ENCODE assay signal across 1 cellular context in the genomic region with DNA sequence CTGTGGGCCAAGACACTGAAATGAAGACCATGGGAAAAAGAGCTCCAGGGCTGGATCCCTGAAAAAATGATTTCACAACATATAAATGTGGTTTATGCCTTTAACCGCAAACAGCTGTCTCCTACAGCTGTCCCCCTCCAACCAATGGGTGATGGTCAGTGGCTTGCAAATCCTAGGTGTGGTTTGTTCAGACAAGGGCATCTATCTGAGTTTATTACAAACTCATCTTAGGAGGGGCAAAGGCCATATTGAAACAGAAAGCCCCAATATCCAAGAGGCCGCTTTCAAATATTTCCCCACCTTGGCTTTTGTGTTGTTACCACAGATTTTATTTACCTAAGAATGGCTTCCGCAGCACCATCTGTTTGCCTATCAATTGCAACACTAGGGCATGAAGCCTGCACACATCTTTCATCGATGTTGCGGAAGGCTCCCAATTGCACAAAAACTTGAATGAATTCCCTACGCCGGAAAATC.
A peak's percentile ranks its signal among the peaks of the same experiment; 100 is the strongest.
TF ChIP-seq lines count a peak whose summit lies in the region.

No MANE protein-coding gene starts in this region.

TF ChIP-seq in HepG2, 621 proteins besides CTCF, POLR2A, EP300 and RAD21 (continued from another document and continues in another):
- TF ChIP-seq POLR2AphosphoS5 (IDR thresholded peaks at IDR 0.05; ENCODE audit: low read depth, low read length), result no peak
- TF ChIP-seq ZNF20 (CRISPR knock-in tag; IDR thresholded peaks at IDR 0.05), result no peak
- no peak for TF ChIP-seq ZNF282 (IDR thresholded peaks at IDR 0.05; ENCODE audit: partially characterized antibody)
- TF ChIP-seq HNRNPUL1 (IDR thresholded peaks at IDR 0.05; ENCODE audit: low read depth, low read length), result no peak
- no peak for TF ChIP-seq MBD4 (IDR thresholded peaks at IDR 0.05; ENCODE audit: borderline replicate concordance, low read length)
- TF ChIP-seq ZFP36 (IDR thresholded peaks at IDR 0.05; ENCODE audit: borderline replicate concordance, low read depth, low read length, partially characterized antibody), result no peak
- TF ChIP-seq, protein P1, sequence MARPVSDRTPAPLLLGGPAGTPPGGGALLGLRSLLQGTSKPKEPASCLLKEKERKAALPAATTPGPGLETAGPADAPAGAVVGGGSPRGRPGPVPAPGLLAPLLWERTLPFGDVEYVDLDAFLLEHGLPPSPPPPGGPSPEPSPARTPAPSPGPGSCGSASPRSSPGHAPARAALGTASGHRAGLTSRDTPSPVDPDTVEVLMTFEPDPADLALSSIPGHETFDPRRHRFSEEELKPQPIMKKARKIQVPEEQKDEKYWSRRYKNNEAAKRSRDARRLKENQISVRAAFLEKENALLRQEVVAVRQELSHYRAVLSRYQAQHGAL (CRISPR knock-in tag; IDR thresholded peaks at IDR 0.05; ENCODE audit: not compliant biosample characterization), result no peak
- TF ChIP-seq FOXJ3 (CRISPR knock-in tag; IDR thresholded peaks at IDR 0.05; ENCODE audit: borderline replicate concordance), result peak; percentile 43; the same call in 1 of the 2 replicates
- no peak for TF ChIP-seq ZNF598 (CRISPR knock-in tag; IDR thresholded peaks at IDR 0.05; ENCODE audit: borderline replicate concordance)
- no peak for TF ChIP-seq ZNF431 (CRISPR knock-in tag; IDR thresholded peaks at IDR 0.05; ENCODE audit: borderline replicate concordance, low read depth)
- TF ChIP-seq NFIC (IDR thresholded peaks at IDR 0.05; ENCODE audit: low read length), result peak; percentile 42; the same call in 1 of the 2 replicates
- TF ChIP-seq TAF1 (CRISPR knock-in tag; IDR thresholded peaks at IDR 0.05), result no peak
- peak; percentile 73; the same call in 1 of the 2 replicates for TF ChIP-seq SOX5 (CRISPR knock-in tag; IDR thresholded peaks at IDR 0.05; ENCODE audit: borderline replicate concordance)
- TF ChIP-seq CREB1 (IDR thresholded peaks at IDR 0.05), result no peak
- TF ChIP-seq CREB1 (CRISPR knock-in tag; IDR thresholded peaks at IDR 0.05), result 0 out of 2 replicates have a peak, but pooled peaks have one; percentile 15
- TF ChIP-seq ZNF749 (CRISPR knock-in tag; IDR thresholded peaks at IDR 0.05; ENCODE audit: borderline replicate concordance), result no peak
- TF ChIP-seq ZFAT (CRISPR knock-in tag; conservative IDR thresholded peaks at IDR 0.05), result no peak
- TF ChIP-seq, protein P2, sequence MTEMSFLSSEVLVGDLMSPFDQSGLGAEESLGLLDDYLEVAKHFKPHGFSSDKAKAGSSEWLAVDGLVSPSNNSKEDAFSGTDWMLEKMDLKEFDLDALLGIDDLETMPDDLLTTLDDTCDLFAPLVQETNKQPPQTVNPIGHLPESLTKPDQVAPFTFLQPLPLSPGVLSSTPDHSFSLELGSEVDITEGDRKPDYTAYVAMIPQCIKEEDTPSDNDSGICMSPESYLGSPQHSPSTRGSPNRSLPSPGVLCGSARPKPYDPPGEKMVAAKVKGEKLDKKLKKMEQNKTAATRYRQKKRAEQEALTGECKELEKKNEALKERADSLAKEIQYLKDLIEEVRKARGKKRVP (CRISPR knock-in tag; IDR thresholded peaks at IDR 0.05), result peak in 1 of 2 experiments; percentile 86; a peak in 2 of 4 replicates
- no peak for TF ChIP-seq HNRNPH1 (optimal IDR thresholded peaks at IDR 0.05; ENCODE audit: low read depth, low read length)
- no peak for TF ChIP-seq SP4 (CRISPR knock-in tag; IDR thresholded peaks at IDR 0.05)
- no peak for TF ChIP-seq ZKSCAN5 (CRISPR knock-in tag; IDR thresholded peaks at IDR 0.05)
- no peak for TF ChIP-seq ZNF589 (CRISPR knock-in tag; conservative IDR thresholded peaks at IDR 0.05)
- peak; percentile 86 for TF ChIP-seq HMG20A (CRISPR knock-in tag; IDR thresholded peaks at IDR 0.05; ENCODE audit: borderline replicate concordance)
- TF ChIP-seq NFKBIZ (CRISPR knock-in tag; IDR thresholded peaks at IDR 0.05), result 0 out of 2 replicates have a peak, but pooled peaks have one; percentile 29
- TF ChIP-seq SMAD3 (CRISPR knock-in tag; IDR thresholded peaks at IDR 0.05), result 0 out of 2 replicates have a peak, but pooled peaks have one; percentile 26
- no peak for TF ChIP-seq MAFK (conservative IDR thresholded peaks at IDR 0.05 in 1 of 2, IDR thresholded peaks at IDR 0.05 in 1 of 2; ENCODE audit: low read length in 2 of 2)
- no peak for TF ChIP-seq ONECUT2 (CRISPR knock-in tag; IDR thresholded peaks at IDR 0.05)
- TF ChIP-seq POLR2G (IDR thresholded peaks at IDR 0.05; ENCODE audit: low read depth, low read length), result no peak
- TF ChIP-seq ZNF644 (CRISPR knock-in tag; IDR thresholded peaks at IDR 0.05; ENCODE audit: low read depth), result peak; percentile 83
- TF ChIP-seq GFI1 (CRISPR knock-in tag; IDR thresholded peaks at IDR 0.05; ENCODE audit: borderline replicate concordance), result peak; percentile 98
- TF ChIP-seq ZNF607 (CRISPR knock-in tag; IDR thresholded peaks at IDR 0.05; ENCODE audit: borderline replicate concordance), result no peak
- peak; percentile 68 for TF ChIP-seq GATAD2A (CRISPR knock-in tag; IDR thresholded peaks at IDR 0.05)
- TF ChIP-seq, protein P3, sequence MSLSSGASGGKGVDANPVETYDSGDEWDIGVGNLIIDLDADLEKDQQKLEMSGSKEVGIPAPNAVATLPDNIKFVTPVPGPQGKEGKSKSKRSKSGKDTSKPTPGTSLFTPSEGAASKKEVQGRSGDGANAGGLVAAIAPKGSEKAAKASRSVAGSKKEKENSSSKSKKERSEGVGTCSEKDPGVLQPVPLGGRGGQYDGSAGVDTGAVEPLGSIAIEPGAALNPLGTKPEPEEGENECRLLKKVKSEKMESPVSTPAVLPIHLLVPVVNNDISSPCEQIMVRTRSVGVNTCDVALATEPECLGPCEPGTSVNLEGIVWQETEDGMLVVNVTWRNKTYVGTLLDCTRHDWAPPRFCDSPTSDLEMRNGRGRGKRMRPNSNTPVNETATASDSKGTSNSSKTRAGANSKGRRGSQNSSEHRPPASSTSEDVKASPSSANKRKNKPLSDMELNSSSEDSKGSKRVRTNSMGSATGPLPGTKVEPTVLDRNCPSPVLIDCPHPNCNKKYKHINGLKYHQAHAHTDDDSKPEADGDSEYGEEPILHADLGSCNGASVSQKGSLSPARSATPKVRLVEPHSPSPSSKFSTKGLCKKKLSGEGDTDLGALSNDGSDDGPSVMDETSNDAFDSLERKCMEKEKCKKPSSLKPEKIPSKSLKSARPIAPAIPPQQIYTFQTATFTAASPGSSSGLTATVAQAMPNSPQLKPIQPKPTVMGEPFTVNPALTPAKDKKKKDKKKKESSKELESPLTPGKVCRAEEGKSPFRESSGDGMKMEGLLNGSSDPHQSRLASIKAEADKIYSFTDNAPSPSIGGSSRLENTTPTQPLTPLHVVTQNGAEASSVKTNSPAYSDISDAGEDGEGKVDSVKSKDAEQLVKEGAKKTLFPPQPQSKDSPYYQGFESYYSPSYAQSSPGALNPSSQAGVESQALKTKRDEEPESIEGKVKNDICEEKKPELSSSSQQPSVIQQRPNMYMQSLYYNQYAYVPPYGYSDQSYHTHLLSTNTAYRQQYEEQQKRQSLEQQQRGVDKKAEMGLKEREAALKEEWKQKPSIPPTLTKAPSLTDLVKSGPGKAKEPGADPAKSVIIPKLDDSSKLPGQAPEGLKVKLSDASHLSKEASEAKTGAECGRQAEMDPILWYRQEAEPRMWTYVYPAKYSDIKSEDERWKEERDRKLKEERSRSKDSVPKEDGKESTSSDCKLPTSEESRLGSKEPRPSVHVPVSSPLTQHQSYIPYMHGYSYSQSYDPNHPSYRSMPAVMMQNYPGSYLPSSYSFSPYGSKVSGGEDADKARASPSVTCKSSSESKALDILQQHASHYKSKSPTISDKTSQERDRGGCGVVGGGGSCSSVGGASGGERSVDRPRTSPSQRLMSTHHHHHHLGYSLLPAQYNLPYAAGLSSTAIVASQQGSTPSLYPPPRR (CRISPR knock-in tag; IDR thresholded peaks at IDR 0.05; ENCODE audit: borderline replicate concordance), result peak; percentile 66; the same call in 1 of the 2 replicates
- no peak for TF ChIP-seq RXRB (CRISPR knock-in tag; IDR thresholded peaks at IDR 0.05; ENCODE audit: borderline replicate concordance)
- TF ChIP-seq, protein P4, sequence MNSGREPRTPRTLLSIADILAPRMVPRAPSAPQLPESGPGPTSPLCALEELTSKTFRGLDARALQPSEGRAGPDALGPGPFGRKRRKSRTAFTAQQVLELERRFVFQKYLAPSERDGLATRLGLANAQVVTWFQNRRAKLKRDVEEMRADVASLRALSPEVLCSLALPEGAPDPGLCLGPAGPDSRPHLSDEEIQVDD (CRISPR knock-in tag; IDR thresholded peaks at IDR 0.05; ENCODE audit: borderline replicate concordance), result no peak
- no peak for TF ChIP-seq MATR3 (CRISPR knock-in tag; IDR thresholded peaks at IDR 0.05)
- TF ChIP-seq, protein P5, sequence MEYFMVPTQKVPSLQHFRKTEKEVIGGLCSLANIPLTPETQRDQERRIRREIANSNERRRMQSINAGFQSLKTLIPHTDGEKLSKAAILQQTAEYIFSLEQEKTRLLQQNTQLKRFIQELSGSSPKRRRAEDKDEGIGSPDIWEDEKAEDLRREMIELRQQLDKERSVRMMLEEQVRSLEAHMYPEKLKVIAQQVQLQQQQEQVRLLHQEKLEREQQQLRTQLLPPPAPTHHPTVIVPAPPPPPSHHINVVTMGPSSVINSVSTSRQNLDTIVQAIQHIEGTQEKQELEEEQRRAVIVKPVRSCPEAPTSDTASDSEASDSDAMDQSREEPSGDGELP (IDR thresholded peaks at IDR 0.05; ENCODE audit: borderline replicate concordance, low read depth), result peak; percentile 91
- TF ChIP-seq, protein P6, sequence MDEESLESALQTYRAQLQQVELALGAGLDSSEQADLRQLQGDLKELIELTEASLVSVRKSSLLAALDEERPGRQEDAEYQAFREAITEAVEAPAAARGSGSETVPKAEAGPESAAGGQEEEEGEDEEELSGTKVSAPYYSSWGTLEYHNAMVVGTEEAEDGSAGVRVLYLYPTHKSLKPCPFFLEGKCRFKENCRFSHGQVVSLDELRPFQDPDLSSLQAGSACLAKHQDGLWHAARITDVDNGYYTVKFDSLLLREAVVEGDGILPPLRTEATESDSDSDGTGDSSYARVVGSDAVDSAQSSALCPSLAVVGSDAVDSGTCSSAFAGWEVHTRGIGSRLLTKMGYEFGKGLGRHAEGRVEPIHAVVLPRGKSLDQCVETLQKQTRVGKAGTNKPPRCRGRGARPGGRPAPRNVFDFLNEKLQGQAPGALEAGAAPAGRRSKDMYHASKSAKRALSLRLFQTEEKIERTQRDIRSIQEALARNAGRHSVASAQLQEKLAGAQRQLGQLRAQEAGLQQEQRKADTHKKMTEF (CRISPR knock-in tag; IDR thresholded peaks at IDR 0.05), result peak; percentile 55; the same call in 1 of the 2 replicates
- TF ChIP-seq, protein P7, sequence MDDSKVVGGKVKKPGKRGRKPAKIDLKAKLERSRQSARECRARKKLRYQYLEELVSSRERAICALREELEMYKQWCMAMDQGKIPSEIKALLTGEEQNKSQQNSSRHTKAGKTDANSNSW (CRISPR knock-in tag; IDR thresholded peaks at IDR 0.05; ENCODE audit: borderline replicate concordance), result no peak
- no peak for TF ChIP-seq CBX2 (IDR thresholded peaks at IDR 0.05; ENCODE audit: low read depth, low read length)
- TF ChIP-seq CBX2 (CRISPR knock-in tag; IDR thresholded peaks at IDR 0.05; ENCODE audit: low read depth), result no peak
- TF ChIP-seq ZIK1 (CRISPR knock-in tag; IDR thresholded peaks at IDR 0.05; ENCODE audit: borderline replicate concordance, low read depth), result no peak
- TF ChIP-seq TEAD2 (CRISPR knock-in tag; IDR thresholded peaks at IDR 0.05), result no peak
- no peak for TF ChIP-seq KLF11 (CRISPR knock-in tag; IDR thresholded peaks at IDR 0.05)
- no peak for TF ChIP-seq PHF8 (CRISPR knock-in tag; IDR thresholded peaks at IDR 0.05)
- TF ChIP-seq EHMT2 (IDR thresholded peaks at IDR 0.05; ENCODE audit: borderline replicate concordance, low read depth, low read length), result peak; percentile 54; the same call in 1 of the 2 replicates
- TF ChIP-seq, protein P8, sequence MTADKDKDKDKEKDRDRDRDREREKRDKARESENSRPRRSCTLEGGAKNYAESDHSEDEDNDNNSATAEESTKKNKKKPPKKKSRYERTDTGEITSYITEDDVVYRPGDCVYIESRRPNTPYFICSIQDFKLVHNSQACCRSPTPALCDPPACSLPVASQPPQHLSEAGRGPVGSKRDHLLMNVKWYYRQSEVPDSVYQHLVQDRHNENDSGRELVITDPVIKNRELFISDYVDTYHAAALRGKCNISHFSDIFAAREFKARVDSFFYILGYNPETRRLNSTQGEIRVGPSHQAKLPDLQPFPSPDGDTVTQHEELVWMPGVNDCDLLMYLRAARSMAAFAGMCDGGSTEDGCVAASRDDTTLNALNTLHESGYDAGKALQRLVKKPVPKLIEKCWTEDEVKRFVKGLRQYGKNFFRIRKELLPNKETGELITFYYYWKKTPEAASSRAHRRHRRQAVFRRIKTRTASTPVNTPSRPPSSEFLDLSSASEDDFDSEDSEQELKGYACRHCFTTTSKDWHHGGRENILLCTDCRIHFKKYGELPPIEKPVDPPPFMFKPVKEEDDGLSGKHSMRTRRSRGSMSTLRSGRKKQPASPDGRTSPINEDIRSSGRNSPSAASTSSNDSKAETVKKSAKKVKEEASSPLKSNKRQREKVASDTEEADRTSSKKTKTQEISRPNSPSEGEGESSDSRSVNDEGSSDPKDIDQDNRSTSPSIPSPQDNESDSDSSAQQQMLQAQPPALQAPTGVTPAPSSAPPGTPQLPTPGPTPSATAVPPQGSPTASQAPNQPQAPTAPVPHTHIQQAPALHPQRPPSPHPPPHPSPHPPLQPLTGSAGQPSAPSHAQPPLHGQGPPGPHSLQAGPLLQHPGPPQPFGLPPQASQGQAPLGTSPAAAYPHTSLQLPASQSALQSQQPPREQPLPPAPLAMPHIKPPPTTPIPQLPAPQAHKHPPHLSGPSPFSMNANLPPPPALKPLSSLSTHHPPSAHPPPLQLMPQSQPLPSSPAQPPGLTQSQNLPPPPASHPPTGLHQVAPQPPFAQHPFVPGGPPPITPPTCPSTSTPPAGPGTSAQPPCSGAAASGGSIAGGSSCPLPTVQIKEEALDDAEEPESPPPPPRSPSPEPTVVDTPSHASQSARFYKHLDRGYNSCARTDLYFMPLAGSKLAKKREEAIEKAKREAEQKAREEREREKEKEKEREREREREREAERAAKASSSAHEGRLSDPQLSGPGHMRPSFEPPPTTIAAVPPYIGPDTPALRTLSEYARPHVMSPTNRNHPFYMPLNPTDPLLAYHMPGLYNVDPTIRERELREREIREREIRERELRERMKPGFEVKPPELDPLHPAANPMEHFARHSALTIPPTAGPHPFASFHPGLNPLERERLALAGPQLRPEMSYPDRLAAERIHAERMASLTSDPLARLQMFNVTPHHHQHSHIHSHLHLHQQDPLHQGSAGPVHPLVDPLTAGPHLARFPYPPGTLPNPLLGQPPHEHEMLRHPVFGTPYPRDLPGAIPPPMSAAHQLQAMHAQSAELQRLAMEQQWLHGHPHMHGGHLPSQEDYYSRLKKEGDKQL (CRISPR knock-in tag; IDR thresholded peaks at IDR 0.05; ENCODE audit: low read depth), result 0 out of 2 replicates have a peak, but pooled peaks have one; percentile 58
- TF ChIP-seq NCOA2 (CRISPR knock-in tag; IDR thresholded peaks at IDR 0.05), result peak; percentile 73
- TF ChIP-seq MBNL3 (CRISPR knock-in tag; conservative IDR thresholded peaks at IDR 0.05), result no peak
